In the genomic region with DNA sequence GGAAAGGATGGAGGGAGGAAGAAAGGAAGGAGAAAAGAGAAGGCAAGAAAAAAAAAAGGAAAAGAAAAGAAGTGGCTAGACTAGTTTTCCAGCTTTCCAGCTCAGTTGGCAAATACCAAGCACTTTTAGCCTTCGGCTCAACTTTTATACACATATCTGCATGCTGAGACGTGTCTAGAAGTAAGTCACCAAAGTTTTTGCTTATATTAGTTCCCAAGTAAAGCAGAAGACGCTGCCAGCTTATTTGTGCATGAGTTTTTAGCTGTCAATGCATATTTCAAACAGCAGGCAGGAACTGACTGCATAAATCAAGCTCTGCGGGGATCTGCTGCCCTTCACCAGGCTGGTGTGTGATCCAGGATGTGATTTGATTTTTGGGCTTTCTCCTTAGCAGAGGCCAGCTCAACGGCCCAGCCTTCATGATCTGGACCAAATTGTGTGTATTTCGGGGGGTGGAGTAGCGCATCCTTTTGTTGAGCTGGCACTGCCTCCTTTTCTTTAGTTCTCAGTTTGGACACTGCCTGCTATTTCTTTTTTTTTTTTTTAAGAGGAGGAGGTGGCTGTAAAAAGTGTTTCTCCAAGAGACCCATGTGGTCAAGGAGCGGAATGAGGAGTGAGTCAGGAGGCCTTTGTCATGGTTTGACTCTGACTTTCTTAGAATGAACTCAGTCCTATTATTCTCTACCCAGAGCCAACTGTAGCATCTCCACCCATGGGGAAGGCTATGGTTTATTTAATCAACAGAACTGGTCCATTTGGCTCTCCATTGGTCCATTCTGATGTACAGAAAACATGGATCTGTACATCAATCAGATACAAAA, we compare ENCODE assay signal across 30 cellular contexts.
DNase-seq lines count a peak whose midpoint lies in the region; ATAC-seq and TF ChIP-seq lines count a peak whose summit lies in the region.
"Had no signal": no experiment of that assay in that cellular context is flagged by ENCODE, and none has a peak within 500 bp of the region (broad histone marks: within the 10 kb centered on the region; RNA-seq: fewer than 3 reads in every experiment).

No MANE protein-coding gene starts in this region.

- peak; percentile 1 for DNase-seq in HFFc6
- peak; percentile 5 for DNase-seq in fibroblast of mammary gland (ENCODE audit: low read depth)
- DNase-seq in stimulated activated effector memory CD8-positive, alpha-beta T cell treated with anti-CD3 and anti-CD28 coated beads, Interleukin-12 subunit alpha, Interleukin-12 subunit beta, amount 100 ng/mL, for 72 hours (ENCODE audit: low spot score in 2 of 2), result no peak
- no peak for DNase-seq in MV-4-11 (lab: John Stamatoyannopoulos, UW)
- DNase-seq in activated gamma-delta T cell (lab: John Stamatoyannopoulos, UW), result no peak
- DNase-seq in CD4-positive, alpha-beta T cell, result no peak
- DNase-seq: activated CD4-positive, CD25-positive, alpha-beta regulatory T cell; activated CD8-positive, alpha-beta T cell treated with anti-CD3 and anti-CD28 coated beads for 36 hours; activated naive CD4-positive, alpha-beta T cell treated with anti-CD3 and anti-CD28 coated beads, Interleukin-2, amount 50 U/mL, for 16 hours; activated T-cell treated with anti-CD3 and anti-CD28 coated beads, Interleukin-2, amount 50 U/mL, for 24 hours; AML-193; anterior cingulate cortex; cerebellar nuclear complex; COR-L47; EL; heart left ventricle; NCI-H1092 treated with DMSO at 0.1 percent for 48 hours; NCI-H2029; NCI-H446 treated with DMSO at 0.1 percent for 48 hours; NK-92 treated with Interleukin-12 subunit alpha and Interleukin-12 subunit beta, amount 100 ng/mL, for 24 hours; Peyer's patch; spleen; stimulated activated CD4-positive, alpha-beta T cell treated with anti-CD3 and anti-CD28 coated beads, Interleukin-4, amount 100 ng/mL, for 24 hours; stimulated activated naive CD8-positive, alpha-beta T cell treated with anti-CD3 and anti-CD28 coated beads, Interleukin-15, amount 100 ng/mL, for 72 hours; T-helper 2 cell had no signal

- CTCF ChIA-PET in CD4-positive, alpha-beta T cell (lab: Charles Lee), result no interaction called here

- POLR2A ChIA-PET in CD4-positive, alpha-beta T cell (lab: Charles Lee), result no interaction called here

- peaks cover 11% of the 10 kb centered on the region; the same call in 1 of the 2 replicates for H3K27me3 Mint-ChIP-seq in HFFc6 (ENCODE audit: insufficient read depth)
- H3K27me3 Mint-ChIP-seq in activated T-helper 17 cell treated with anti-CD3 and anti-CD28 coated beads, Interleukin-2, amount 50 U/mL, for 72 hours, result peaks cover 15% of the 10 kb centered on the region
- H3K27me3 Mint-ChIP-seq in CD4-positive, alpha-beta T cell, result peaks cover 35% of the 10 kb centered on the region

- TF ChIP-seq CTCF in HFFc6 (IDR thresholded peaks at IDR 0.05), result no peak
- TF ChIP-seq CTCF in fibroblast of mammary gland (conservative IDR thresholded peaks at IDR 0.05; ENCODE audit: control insufficient read depth, insufficient read depth, low read depth, low read length), result no peak
- no peak for TF ChIP-seq CTCF in CD4-positive, alpha-beta T cell (IDR thresholded peaks at IDR 0.05)

- H3K4me3 ChIP-seq in fibroblast of mammary gland (ENCODE audit: control insufficient read depth, low read depth, low read length), result no peak overlapping the region
- H3K4me3 ChIP-seq: heart left ventricle, Peyer's patch, SK-N-MC, spleen had no signal

- no peak overlapping the region for H3K27ac Mint-ChIP-seq in HFFc6
- H3K27ac Mint-ChIP-seq in activated T-helper 17 cell treated with anti-CD3 and anti-CD28 coated beads, Interleukin-2, amount 50 U/mL, for 72 hours, result peak overlapping the region; percentile 77
- H3K27ac Mint-ChIP-seq in stimulated activated effector memory CD8-positive, alpha-beta T cell treated with anti-CD3 and anti-CD28 coated beads, Interleukin-12 subunit alpha, Interleukin-12 subunit beta, amount 100 ng/mL, for 72 hours, result peak overlapping the region; percentile 2
- H3K27ac Mint-ChIP-seq in CD4-positive, alpha-beta T cell, result no peak overlapping the region
- H3K27ac Mint-ChIP-seq: activated CD8-positive, alpha-beta T cell treated with anti-CD3 and anti-CD28 coated beads for 36 hours; activated T-cell treated with anti-CD3 and anti-CD28 coated beads, Interleukin-2, amount 50 U/mL, for 24 hours had no signal

- intact Hi-C loops in CD4-positive, alpha-beta T cell (cut with DNase I, micrococcal nuclease), result no loop called here

- no peak overlapping the region; the same call in 1 of the 2 replicates for H3K4me3 Mint-ChIP-seq in HFFc6
- H3K4me3 Mint-ChIP-seq in activated T-helper 17 cell treated with anti-CD3 and anti-CD28 coated beads, Interleukin-2, amount 50 U/mL, for 72 hours, result no peak overlapping the region
- H3K4me3 Mint-ChIP-seq in stimulated activated effector memory CD8-positive, alpha-beta T cell treated with anti-CD3 and anti-CD28 coated beads, Interleukin-12 subunit alpha, Interleukin-12 subunit beta, amount 100 ng/mL, for 72 hours, result no peak overlapping the region
- no peak overlapping the region for H3K4me3 Mint-ChIP-seq in CD4-positive, alpha-beta T cell
- H3K4me3 Mint-ChIP-seq: activated CD8-positive, alpha-beta T cell treated with anti-CD3 and anti-CD28 coated beads for 36 hours; activated T-cell treated with anti-CD3 and anti-CD28 coated beads, Interleukin-2, amount 50 U/mL, for 24 hours; stimulated activated naive CD8-positive, alpha-beta T cell treated with anti-CD3 and anti-CD28 coated beads, Interleukin-15, amount 100 ng/mL, for 72 hours had no signal

- H3K27ac ChIP-seq in CD4-positive, alpha-beta T cell (ENCODE audit: low read depth, low read length), result no peak overlapping the region
- H3K27ac ChIP-seq: heart left ventricle, KMS-11, neutrophil, Peyer's patch, SK-N-MC, spleen had no signal

- H3K9me3 ChIP-seq in CD4-positive, alpha-beta T cell (ENCODE audit: control insufficient read depth, low read length), result no peaks in the 10 kb centered on the region
- H3K9me3 ChIP-seq: heart left ventricle, neutrophil, Peyer's patch had no signal

- H3K36me3 Mint-ChIP-seq in HFFc6 (ENCODE audit: low read depth), result no peaks in the 10 kb centered on the region
- no peaks in the 10 kb centered on the region for H3K36me3 Mint-ChIP-seq in activated T-helper 17 cell treated with anti-CD3 and anti-CD28 coated beads, Interleukin-2, amount 50 U/mL, for 72 hours (ENCODE audit: low read depth)
- H3K36me3 Mint-ChIP-seq in stimulated activated effector memory CD8-positive, alpha-beta T cell treated with anti-CD3 and anti-CD28 coated beads, Interleukin-12 subunit alpha, Interleukin-12 subunit beta, amount 100 ng/mL, for 72 hours, result peaks cover 6% of the 10 kb centered on the region
- H3K36me3 Mint-ChIP-seq in CD4-positive, alpha-beta T cell (ENCODE audit: low read depth), result no peaks in the 10 kb centered on the region

- ATAC-seq in activated T-helper 17 cell treated with anti-CD3 and anti-CD28 coated beads, Interleukin-2, amount 50 U/mL, for 72 hours (replicated peaks), result peak; percentile 76
- ATAC-seq in stimulated activated effector memory CD8-positive, alpha-beta T cell treated with anti-CD3 and anti-CD28 coated beads, Interleukin-12 subunit alpha, Interleukin-12 subunit beta, amount 100 ng/mL, for 72 hours, result peak; percentile 79
- ATAC-seq in GM18907 (IDR thresholded peaks at IDR 0.05; ENCODE audit: unreplicated experiment), result no peak
- ATAC-seq in CD4-positive, alpha-beta T cell (ENCODE audit: poor library complexity), result no peak
- ATAC-seq: activated CD8-positive, alpha-beta T cell treated with anti-CD3 and anti-CD28 coated beads for 36 hours; heart left ventricle; stimulated activated naive CD8-positive, alpha-beta T cell treated with anti-CD3 and anti-CD28 coated beads, Interleukin-15, amount 100 ng/mL, for 72 hours had no signal

- peaks cover 11% of the 10 kb centered on the region for H3K4me1 Mint-ChIP-seq in HFFc6 (ENCODE audit: low read depth)
- H3K4me1 Mint-ChIP-seq in activated T-helper 17 cell treated with anti-CD3 and anti-CD28 coated beads, Interleukin-2, amount 50 U/mL, for 72 hours, result peaks cover 6% of the 10 kb centered on the region
- peaks cover 13% of the 10 kb centered on the region for H3K4me1 Mint-ChIP-seq in stimulated activated effector memory CD8-positive, alpha-beta T cell treated with anti-CD3 and anti-CD28 coated beads, Interleukin-12 subunit alpha, Interleukin-12 subunit beta, amount 100 ng/mL, for 72 hours
- no peaks in the 10 kb centered on the region for H3K4me1 Mint-ChIP-seq in CD4-positive, alpha-beta T cell (ENCODE audit: low read depth)
- H3K4me1 Mint-ChIP-seq: stimulated activated naive CD8-positive, alpha-beta T cell treated with anti-CD3 and anti-CD28 coated beads, Interleukin-15, amount 100 ng/mL, for 72 hours had no signal

- no peaks in the 10 kb centered on the region for H3K27me3 ChIP-seq in CD4-positive, alpha-beta T cell (ENCODE audit: control insufficient read depth, insufficient read depth, low read length)
- H3K27me3 ChIP-seq: neutrophil, Peyer's patch had no signal

- no peaks in the 10 kb centered on the region for H3K9me3 Mint-ChIP-seq in HFFc6
- H3K9me3 Mint-ChIP-seq in activated T-helper 17 cell treated with anti-CD3 and anti-CD28 coated beads, Interleukin-2, amount 50 U/mL, for 72 hours, result peaks cover 7% of the 10 kb centered on the region
- H3K9me3 Mint-ChIP-seq in stimulated activated effector memory CD8-positive, alpha-beta T cell treated with anti-CD3 and anti-CD28 coated beads, Interleukin-12 subunit alpha, Interleukin-12 subunit beta, amount 100 ng/mL, for 72 hours, result peaks cover 10% of the 10 kb centered on the region
- no peaks in the 10 kb centered on the region for H3K9me3 Mint-ChIP-seq in CD4-positive, alpha-beta T cell

Comparison
In these comparisons a context has a peak if more than half of its experiments do, and no peak if none do; other contexts are left out.
1. DNase-seq: peak in HFFc6 (single experiment) and fibroblast of mammary gland (single experiment); none in stimulated activated effector memory CD8-positive, alpha-beta T cell treated with anti-CD3 and anti-CD28 coated beads, Interleukin-12 subunit alpha, Interleukin-12 subunit beta, amount 100 ng/mL, for 72 hours (0 of 2), MV-4-11 (single experiment), activated gamma-delta T cell (single experiment) and CD4-positive, alpha-beta T cell (0 of 10).
2. H3K27ac Mint-ChIP-seq: peak in activated T-helper 17 cell treated with anti-CD3 and anti-CD28 coated beads, Interleukin-2, amount 50 U/mL, for 72 hours (single experiment) and stimulated activated effector memory CD8-positive, alpha-beta T cell treated with anti-CD3 and anti-CD28 coated beads, Interleukin-12 subunit alpha, Interleukin-12 subunit beta, amount 100 ng/mL, for 72 hours (single experiment); none in HFFc6 (single experiment) and CD4-positive, alpha-beta T cell (single experiment).
3. ATAC-seq: peak in activated T-helper 17 cell treated with anti-CD3 and anti-CD28 coated beads, Interleukin-2, amount 50 U/mL, for 72 hours (single experiment) and stimulated activated effector memory CD8-positive, alpha-beta T cell treated with anti-CD3 and anti-CD28 coated beads, Interleukin-12 subunit alpha, Interleukin-12 subunit beta, amount 100 ng/mL, for 72 hours (single experiment); none in GM18907 (single experiment) and CD4-positive, alpha-beta T cell (single experiment).